ENCODE assay signal across 8 cellular contexts in the genomic region with DNA sequence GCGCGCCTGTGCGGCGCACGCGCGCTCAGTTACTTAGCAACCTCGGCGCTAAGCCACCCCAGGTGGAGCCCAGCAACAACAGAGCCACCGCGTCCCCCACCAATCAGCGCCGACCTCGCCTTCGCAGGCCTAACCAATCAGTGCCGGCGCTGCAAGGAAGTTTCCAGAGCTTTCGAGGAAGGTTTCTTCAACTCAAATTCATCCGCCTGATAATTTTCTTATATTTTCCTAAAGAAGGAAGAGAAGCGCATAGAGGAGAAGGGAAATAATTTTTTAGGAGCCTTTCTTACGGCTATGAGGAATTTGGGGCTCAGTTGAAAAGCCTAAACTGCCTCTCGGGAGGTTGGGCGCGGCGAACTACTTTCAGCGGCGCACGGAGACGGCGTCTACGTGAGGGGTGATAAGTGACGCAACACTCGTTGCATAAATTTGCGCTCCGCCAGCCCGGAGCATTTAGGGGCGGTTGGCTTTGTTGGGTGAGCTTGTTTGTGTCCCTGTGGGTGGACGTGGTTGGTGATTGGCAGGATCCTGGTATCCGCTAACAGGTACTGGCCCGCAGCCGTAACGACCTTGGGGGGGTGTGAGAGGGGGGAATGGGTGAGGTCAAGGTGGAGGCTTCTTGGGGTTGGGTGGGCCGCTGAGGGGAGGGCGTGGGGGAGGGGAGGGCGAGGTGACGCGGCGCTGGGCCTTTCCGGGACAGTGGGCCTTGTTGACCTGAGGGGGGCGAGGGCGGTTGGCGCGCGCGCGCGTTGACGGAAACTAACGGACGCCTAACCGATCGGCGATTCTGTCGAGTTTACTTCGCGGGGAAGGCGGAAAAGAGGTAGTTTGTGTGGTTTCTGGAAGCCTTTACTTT. TPM values are rescaled to one million over a fixed set of nuclear protein-coding genes. Genes with fewer than 3 reads are reported as not detected.
DNase-seq lines count a peak whose midpoint lies in the region; ATAC-seq lines count a peak whose summit lies in the region.

A gene (plus strand): TSS at position 452 of the 856 bp plus-strand sequence. CDS start 817 bp downstream, outside the sequence.

- no peaks in the 10 kb centered on the region for H3K27me3 ChIP-seq in CD8-positive, alpha-beta memory T cell (ENCODE audit: insufficient read depth, low read length, poor library complexity, severe bottlenecking)
- H3K27me3 ChIP-seq in endocrine pancreas (ENCODE audit: control insufficient read depth, insufficient read depth, low read length), result no peaks in the 10 kb centered on the region
- no peaks in the 10 kb centered on the region for H3K27me3 ChIP-seq in mesendoderm (ENCODE audit: insufficient read depth, low read length, poor library complexity)

- H3K27ac ChIP-seq in CD8-positive, alpha-beta memory T cell (ENCODE audit: low read depth, low read length), result peak within 1 kb of the TSS; percentile 96
- peak within 1 kb of the TSS; percentile 73 for H3K27ac ChIP-seq in mesendoderm (ENCODE audit: low read depth, low read length)

- peak within 1 kb of the TSS; percentile 71 for H4K5ac ChIP-seq in mesendoderm (ENCODE audit: low read length)

- no peak within 1 kb of the TSS for H4K8ac ChIP-seq in mesendoderm (ENCODE audit: low read depth, low read length)

- H2BK15ac ChIP-seq in mesendoderm (replicated peaks; ENCODE audit: low read depth), result no peak within 1 kb of the TSS

- H3K56ac ChIP-seq in mesendoderm (ENCODE audit: low read length), result peak within 1 kb of the TSS; percentile 95

- peak; percentile 85 for ATAC-seq in GM19455 (IDR thresholded peaks at IDR 0.05; ENCODE audit: unreplicated experiment)

- peaks cover 14% of the 10 kb centered on the region for H3K4me1 ChIP-seq in CD8-positive, alpha-beta memory T cell (ENCODE audit: insufficient read depth, low read length)
- H3K4me1 ChIP-seq in endocrine pancreas (ENCODE audit: control insufficient read depth, insufficient read depth, low read length) (no peaks in the 10 kb centered on the region), mesendoderm (ENCODE audit: control insufficient read depth, low read depth, low read length) (peaks cover 5% of the 10 kb centered on the region)

- peak within 1 kb of the TSS; percentile 95 to 99 (median 98) for H3K27ac Mint-ChIP-seq in CD8-positive, alpha-beta memory T cell

- H3K9me3 Mint-ChIP-seq in CD8-positive, alpha-beta memory T cell, result peaks cover 0 to 5% (median 0%) of the 10 kb centered on the region in 5 donors

- H3K9ac ChIP-seq in endocrine pancreas (ENCODE audit: control insufficient read depth, insufficient read depth, low read length) (peak within 1 kb of the TSS; percentile 34), mesendoderm (ENCODE audit: low read length) (peak within 1 kb of the TSS; percentile 99)

- peaks cover 11% of the 10 kb centered on the region for H3K79me1 ChIP-seq in mesendoderm (ENCODE audit: low read length)

- CTCF ChIA-PET in CD8-positive, alpha-beta memory T cell (lab: Charles Lee), result interaction anchor here (0.9 to 6.7 kb wide), 5 partner anchors 16 to 155 kb away, joined by 3 to 52 read pairs (median 3); a partner anchor contains a TSS

- no peak within 1 kb of the TSS for H3K4ac ChIP-seq in mesendoderm (ENCODE audit: low read depth, low read length)

- peak; percentile 92 to 98 (median 94) for DNase-seq in CD8-positive, alpha-beta memory T cell
- peak; percentile 84 for DNase-seq in HPDE6-E6E7 (ENCODE audit: extremely low spot score)
- DNase-seq in NOMO-1 treated with dmso at 0.1 percent for 144 hours (lab: John Stamatoyannopoulos, UW; ENCODE audit: unreplicated experiment), result peak; percentile 92
- peak; percentile 79 to 87 (median 81) for DNase-seq in activated CD8-positive, alpha-beta memory T cell treated with anti-CD3 and anti-CD28 coated beads for 48 hours (ENCODE audit: low read depth in 2 of 3, low spot score in 2 of 3)
- peak; percentile 99 for DNase-seq in mesendoderm
- DNase-seq in stimulated activated CD8-positive, alpha-beta memory T cell treated with anti-CD3 and anti-CD28 coated beads, Interleukin-15, amount 100 ng/mL, for 1 hour (ENCODE audit: low read depth), result peak; percentile 82

- POLR2A ChIA-PET in CD8-positive, alpha-beta memory T cell (lab: Charles Lee), result interaction anchor here (0.6 to 2.2 kb wide), 11 partner anchors 17 to 1878 kb away, joined by 3 to 23 read pairs (median 5); a partner anchor contains a TSS

- peaks cover 3 to 40% (median 12%) of the 10 kb centered on the region in 3 donors for H3K36me3 Mint-ChIP-seq in CD8-positive, alpha-beta memory T cell

- no CpG with 5 or more reads among the region's 67 CpGs for WGBS in mesendoderm (ENCODE audit: extremely low coverage, insufficient coverage, low lambda C conversion rate)

- H3K79me2 ChIP-seq in mesendoderm (ENCODE audit: control insufficient read depth, insufficient read depth, low read length), result peaks cover 20% of the 10 kb centered on the region

- H3K9me3 ChIP-seq in CD8-positive, alpha-beta memory T cell (ENCODE audit: low read length), result no peaks in the 10 kb centered on the region
- H3K9me3 ChIP-seq in endocrine pancreas (ENCODE audit: control insufficient read depth, low read length), result no peaks in the 10 kb centered on the region

- peak within 1 kb of the TSS; percentile 69 for H2BK5ac ChIP-seq in mesendoderm (ENCODE audit: low read length)

- H3K4me3 ChIP-seq in CD8-positive, alpha-beta memory T cell (ENCODE audit: low read length), result peak within 1 kb of the TSS; percentile 87
- H3K4me3 ChIP-seq in endocrine pancreas (ENCODE audit: control insufficient read depth, insufficient read depth, low read length) (peak within 1 kb of the TSS; percentile 95), mesendoderm (ENCODE audit: low read length) (peak within 1 kb of the TSS; percentile 99)

- peak within 1 kb of the TSS; percentile 87 to 93 (median 91) for H3K4me3 Mint-ChIP-seq in CD8-positive, alpha-beta memory T cell

- H3K36me3 ChIP-seq in CD8-positive, alpha-beta memory T cell (ENCODE audit: insufficient read depth, low read length), result peaks cover 13% of the 10 kb centered on the region
- H3K36me3 ChIP-seq in endocrine pancreas (ENCODE audit: control insufficient read depth, insufficient read depth, low read length) (no peaks in the 10 kb centered on the region), mesendoderm (ENCODE audit: control insufficient read depth, insufficient read depth, low read length) (peaks cover 4% of the 10 kb centered on the region)

- H2BK120ac ChIP-seq in mesendoderm (ENCODE audit: low read depth, low read length), result no peak within 1 kb of the TSS

- H3K4me2 ChIP-seq in mesendoderm (ENCODE audit: low read length), result peak within 1 kb of the TSS; percentile 80

- H3K4me1 Mint-ChIP-seq in CD8-positive, alpha-beta memory T cell, result peaks cover 34 to 47% (median 45%) of the 10 kb centered on the region in 3 donors

- H3K27me3 Mint-ChIP-seq in CD8-positive, alpha-beta memory T cell, result peaks cover 0 to 7% of the 10 kb centered on the region in 2 donors

- H3K18ac ChIP-seq in mesendoderm (ENCODE audit: low read length), result peak within 1 kb of the TSS; percentile 55

- H3K23ac ChIP-seq in mesendoderm (ENCODE audit: low read length), result peak within 1 kb of the TSS; percentile 56

- H2AK5ac ChIP-seq in mesendoderm (ENCODE audit: low read length), result peak within 1 kb of the TSS; percentile 90

RNA-seq across cellular contexts. Expression of the gene that starts here (rescaled TPM):
- total RNA-seq in CD8-positive, alpha-beta memory T cell, result 1,000 to 10,000 TPM; 1,678 to 1,690 TPM
- polyA plus RNA-seq in CD8-positive, alpha-beta memory T cell, result 2,132 TPM
- polyA plus RNA-seq in mesendoderm (2013, experiment 1 of 2), result 2,431 TPM
- polyA plus RNA-seq in mesendoderm (2013, experiment 2 of 2), result 2,399 TPM

Comparison
In these comparisons a context has a peak if more than half of its experiments do, and no peak if none do; other contexts are left out.
1. Peak in every context shown above with its lines: DNase-seq, ATAC-seq, H3K4me3 ChIP-seq and H3K27ac ChIP-seq.